In the genomic region with DNA sequence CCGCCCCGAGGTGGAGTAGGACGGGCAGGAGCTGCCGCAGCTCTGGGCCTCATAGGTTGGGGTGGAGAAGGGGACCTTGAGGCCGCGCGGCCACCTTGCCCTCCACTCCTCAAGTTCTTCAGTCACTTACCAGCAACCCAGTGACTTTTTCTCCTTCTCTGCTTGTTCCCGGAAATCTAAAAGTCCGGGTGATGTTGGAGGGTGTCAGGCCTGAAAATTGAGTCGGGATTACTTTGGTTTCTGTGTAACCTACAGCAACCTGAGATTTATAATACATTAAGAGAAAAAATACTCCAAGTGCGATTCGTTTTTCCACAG, we compare ENCODE assay signal across 8 cellular contexts. TPM values are rescaled to one million over a fixed set of nuclear protein-coding genes. Genes with fewer than 3 reads are reported as not detected.
DNase-seq lines count a peak whose midpoint lies in the region; ATAC-seq and TF ChIP-seq lines count a peak whose summit lies in the region.

No MANE protein-coding gene starts in this region.

- no peaks in the 10 kb centered on the region for H3K27me3 Mint-ChIP-seq in CD4-positive, alpha-beta memory T cell
- H3K27me3 Mint-ChIP-seq in osteocyte (ENCODE audit: unreplicated experiment): peaks cover 7% of the 10 kb centered on the region

- H3K4me1 ChIP-seq in CD4-positive, alpha-beta memory T cell (ENCODE audit: insufficient read depth, low read length): peaks cover 44% of the 10 kb centered on the region
- H3K4me1 ChIP-seq in Peyer's patch (peaks cover 0 to 22% (median 5%) of the 10 kb centered on the region in 4 donors), esophagus (ENCODE audit: control insufficient read depth in 2 of 2, insufficient read depth in 2 of 2, low read length in 1 of 2) (peaks cover 0 to 2% of the 10 kb centered on the region in 2 donors)

- DNase-seq in CD4-positive, alpha-beta memory T cell: no peak
- DNase-seq in Peyer's patch (no peak), osteocyte (ENCODE audit: extremely low spot score, unreplicated experiment) (no peak), HCEC 1CT (no peak), iPS-NIHi7 (ENCODE audit: extremely low spot score) (no peak)

- H3K27ac Mint-ChIP-seq in CD4-positive, alpha-beta memory T cell: peak overlapping the region; percentile 98 to 100 (median 99)
- H3K27ac Mint-ChIP-seq in osteocyte (ENCODE audit: unreplicated experiment): peak overlapping the region; percentile 98

- TF ChIP-seq POLR2A in Peyer's patch (IDR thresholded peaks at IDR 0.05): no peak

- no peaks in the 10 kb centered on the region for H3K9me3 Mint-ChIP-seq in CD4-positive, alpha-beta memory T cell
- no peaks in the 10 kb centered on the region for H3K9me3 Mint-ChIP-seq in osteocyte (ENCODE audit: unreplicated experiment)

- peak overlapping the region; percentile 98 to 99 (median 99) for H3K4me3 Mint-ChIP-seq in CD4-positive, alpha-beta memory T cell
- H3K4me3 Mint-ChIP-seq in osteocyte (ENCODE audit: unreplicated experiment): peak overlapping the region; percentile 99

- intact Hi-C loops in CD4-positive, alpha-beta memory T cell (cut with micrococcal nuclease): loop anchor here (1.0 to 2.0 kb wide), 8 partner anchors 45 to 1031 kb away; a partner anchor contains a TSS

- peak overlapping the region; percentile 96 for H3K27ac ChIP-seq in CD4-positive, alpha-beta memory T cell (ENCODE audit: low read depth, low read length)
- peak overlapping the region; percentile 78 to 93 (median 90) for H3K27ac ChIP-seq in Peyer's patch
- H3K27ac ChIP-seq in esophagus (ENCODE audit: low read depth in 2 of 2, low read length in 1 of 2): peak overlapping the region; percentile 86 to 99

- no peaks in the 10 kb centered on the region for H3K27me3 ChIP-seq in CD4-positive, alpha-beta memory T cell (ENCODE audit: insufficient read depth, low read length)
- no peaks in the 10 kb centered on the region for H3K27me3 ChIP-seq in Peyer's patch
- H3K27me3 ChIP-seq in esophagus (ENCODE audit: control insufficient read depth in 1 of 2, insufficient read depth in 2 of 2, low read length in 2 of 2): no peaks in the 10 kb centered on the region

- CTCF ChIA-PET in CD4-positive, alpha-beta memory T cell (lab: Charles Lee; ENCODE audit: partially characterized antibody): interaction anchor here (0.9 to 3.8 kb wide), 12 partner anchors 9 to 475 kb away, joined by 3 to 31 read pairs (median 5); a partner anchor contains a TSS

- POLR2A ChIA-PET in CD4-positive, alpha-beta memory T cell (lab: Charles Lee; ENCODE audit: partially characterized antibody): interaction anchor here (0.7 to 5.6 kb wide), 24 partner anchors 9 to 1031 kb away, joined by 3 to 114 read pairs (median 5); a partner anchor contains a TSS

- H3K36me3 ChIP-seq in CD4-positive, alpha-beta memory T cell (ENCODE audit: insufficient read depth, low read length): peaks cover 4% of the 10 kb centered on the region
- H3K36me3 ChIP-seq in Peyer's patch: no peaks in the 10 kb centered on the region
- H3K36me3 ChIP-seq in esophagus (ENCODE audit: control insufficient read depth in 2 of 2, insufficient read depth in 2 of 2, low read length in 1 of 2): no peaks in the 10 kb centered on the region

- WGBS in esophagus, 2 donors: 0% methylated on average over 12 of the region's 12 CpGs

- peaks cover 27 to 63% (median 43%) of the 10 kb centered on the region in 4 donors for H3K4me1 Mint-ChIP-seq in CD4-positive, alpha-beta memory T cell
- peaks cover 37% of the 10 kb centered on the region for H3K4me1 Mint-ChIP-seq in osteocyte (ENCODE audit: unreplicated experiment)

- H3K9me3 ChIP-seq in CD4-positive, alpha-beta memory T cell (ENCODE audit: control insufficient read depth in 1 of 2, low read length in 2 of 2): no peaks in the 10 kb centered on the region
- H3K9me3 ChIP-seq in Peyer's patch: no peaks in the 10 kb centered on the region
- no peaks in the 10 kb centered on the region for H3K9me3 ChIP-seq in esophagus (ENCODE audit: control insufficient read depth in 2 of 2, insufficient read depth in 1 of 2, low read depth in 1 of 2, low read length in 1 of 2)

- H3K4me3 ChIP-seq in CD4-positive, alpha-beta memory T cell (ENCODE audit: low read length in 2 of 2): peak overlapping the region; percentile 67 to 76
- H3K4me3 ChIP-seq in Peyer's patch (peak overlapping the region; percentile 61 to 84 (median 77)), esophagus (ENCODE audit: low read depth in 1 of 2, low read length in 2 of 2) (peak overlapping the region; percentile 83 to 92)

- ATAC-seq in GM18502 (IDR thresholded peaks at IDR 0.05; ENCODE audit: poor library complexity, unreplicated experiment) (no peak), HG03565 (IDR thresholded peaks at IDR 0.05; ENCODE audit: unreplicated experiment) (no peak)

- peaks cover 17 to 37% of the 10 kb centered on the region in 2 donors for H3K36me3 Mint-ChIP-seq in CD4-positive, alpha-beta memory T cell
- H3K36me3 Mint-ChIP-seq in osteocyte (ENCODE audit: unreplicated experiment): peaks cover 9% of the 10 kb centered on the region

- TF ChIP-seq CTCF in Peyer's patch (IDR thresholded peaks at IDR 0.05) (no peak), osteocyte (IDR thresholded peaks at IDR 0.05) (no peak)

RNA-seq across cellular contexts. Expression of a gene that starts 0.3 kb away (rescaled TPM):
- 10 to 100 TPM; 32.6 to 34.4 TPM for total RNA-seq in CD4-positive, alpha-beta memory T cell
- 10 to 100 TPM; 72.1 to 79.0 TPM for polyA plus RNA-seq in CD4-positive, alpha-beta memory T cell
- total RNA-seq in Peyer's patch: 10 to 100 TPM; 13.3 to 40.4 (median 22.4) TPM
- 10 to 100 TPM; 32.5 to 45.3 TPM for polyA plus RNA-seq in esophagus
- 37.2 and 43.6 TPM in 2 replicates for total RNA-seq in osteocyte

RNA-seq across cellular contexts. Expression of a gene that starts 18.1 kb away (rescaled TPM):
- total RNA-seq in CD4-positive, alpha-beta memory T cell: not detected
- not detected for polyA plus RNA-seq in CD4-positive, alpha-beta memory T cell
- total RNA-seq in Peyer's patch (not detected), osteocyte (not detected in 2 replicates)
- not detected for polyA plus RNA-seq in esophagus

RNA-seq across cellular contexts. Expression of a gene that starts 26.2 kb away (rescaled TPM):
- not detected for total RNA-seq in CD4-positive, alpha-beta memory T cell
- not detected for polyA plus RNA-seq in CD4-positive, alpha-beta memory T cell
- total RNA-seq in Peyer's patch: not detected
- under 1 TPM in 1 of 2 donors, not detected in 1; 0.01 TPM for polyA plus RNA-seq in esophagus
- not detected in 2 replicates for total RNA-seq in osteocyte

RNA-seq across cellular contexts. Expression of a gene that starts 44.6 kb away (rescaled TPM):
- under 1 TPM; 0.39 to 0.44 TPM for total RNA-seq in CD4-positive, alpha-beta memory T cell
- not detected for polyA plus RNA-seq in CD4-positive, alpha-beta memory T cell
- total RNA-seq in Peyer's patch (1 to 10 TPM in 2 of 4 donors, under 1 TPM in 2; 0.35 to 5.0 (median 1.2) TPM), osteocyte (0.24 and 0.38 TPM in 2 replicates)
- polyA plus RNA-seq in esophagus: under 1 TPM; 0.07 to 0.08 TPM
